ENCODE assay signal across 28 cellular contexts in genomic region chr18:72283148-72283925, GRCh38.
"Had no signal": no experiment of that assay in that cellular context is flagged by ENCODE, and none has a peak within 500 bp of the region (broad histone marks: within the 10 kb centered on the region; RNA-seq: fewer than 3 reads in every experiment).

No MANE protein-coding gene starts in this region.

- H3K9me3 ChIP-seq: ascending aorta, colonic mucosa, gastrocnemius medialis, mucosa of descending colon, thoracic aorta had no signal

- H3K27me3 Mint-ChIP-seq: activated CD4-positive, alpha-beta memory T cell treated with anti-CD3 and anti-CD28 coated beads, Interleukin-2, amount 10 ng/mL, durations not matched to agents 7 days and 5 days; activated CD4-positive, alpha-beta T cell treated with anti-CD3 and anti-CD28 coated beads, Interleukin-2, amount 10 ng/mL, durations not matched to agents 24 days and 14 days; activated naive CD4-positive, alpha-beta T cell treated with anti-CD3 and anti-CD28 coated beads, Interleukin-2, amount 10 ng/mL, durations not matched to agents 7 days and 5 days; activated naive CD8-positive, alpha-beta T cell treated with anti-CD3 and anti-CD28 coated beads, Interleukin-2, amount 10 ng/mL, durations not matched to agents 7 days and 5 days; activated T-cell treated with anti-CD3 and anti-CD28 coated beads, Interleukin-2, amount 50 U/mL, for 24 hours; natural killer cell treated with Interleukin-12 subunit alpha and Interleukin-12 subunit beta and Interleukin-15 and Interleukin-18, amount 100 ng/mL, for 72 hours had no signal

- H3K4me1 ChIP-seq: ascending aorta, colonic mucosa, gastrocnemius medialis had no signal

- H3K4me1 Mint-ChIP-seq: activated CD4-positive, alpha-beta memory T cell treated with anti-CD3 and anti-CD28 coated beads, Interleukin-2, amount 10 ng/mL, durations not matched to agents 7 days and 5 days; activated CD4-positive, alpha-beta T cell treated with anti-CD3 and anti-CD28 coated beads, Interleukin-2, amount 10 ng/mL, durations not matched to agents 24 days and 14 days; activated naive CD4-positive, alpha-beta T cell treated with anti-CD3 and anti-CD28 coated beads, Interleukin-2, amount 10 ng/mL, durations not matched to agents 7 days and 5 days; activated naive CD8-positive, alpha-beta T cell treated with anti-CD3 and anti-CD28 coated beads, Interleukin-2, amount 10 ng/mL, durations not matched to agents 7 days and 5 days had no signal

- H3K36me3 ChIP-seq: ascending aorta, cardiac muscle cell, colonic mucosa, gastrocnemius medialis, thoracic aorta, WERI-Rb-1 had no signal

- ATAC-seq: gastrocnemius medialis; left cardiac atrium; left ventricle myocardium superior; mucosa of descending colon; natural killer cell treated with Interleukin-12 subunit alpha and Interleukin-12 subunit beta and Interleukin-15 and Interleukin-18, amount 100 ng/mL, for 72 hours; right cardiac atrium had no signal

- H3K9me3 Mint-ChIP-seq: activated CD4-positive, alpha-beta T cell treated with anti-CD3 and anti-CD28 coated beads, Interleukin-2, amount 10 ng/mL, durations not matched to agents 24 days and 14 days; activated T-cell treated with anti-CD3 and anti-CD28 coated beads, Interleukin-2, amount 50 U/mL, for 24 hours had no signal

- H3K27me3 ChIP-seq: ascending aorta, cardiac muscle cell, colonic mucosa, gastrocnemius medialis had no signal

- DNase-seq: activated CD4-positive, alpha-beta memory T cell treated with anti-CD3 and anti-CD28 coated beads, Interleukin-2, amount 10 ng/mL, durations not matched to agents 7 days and 5 days; activated CD4-positive, alpha-beta T cell treated with anti-CD3 and anti-CD28 coated beads, Interleukin-2, amount 10 ng/mL, durations not matched to agents 24 days and 14 days; activated CD4-positive, CD25-positive, alpha-beta regulatory T cell treated with anti-CD3 and anti-CD28 coated beads, Interleukin-2, amount 50 U/mL, for 72 hours; activated CD8-positive, alpha-beta memory T cell treated with anti-CD3 and anti-CD28 coated beads, Interleukin-2, amount 50 U/mL, for 48 hours; activated gamma-delta T cell; activated naive CD4-positive, alpha-beta T cell treated with anti-CD3 and anti-CD28 coated beads, Interleukin-2, amount 10 ng/mL, durations not matched to agents 7 days and 5 days; activated naive CD8-positive, alpha-beta T cell treated with anti-CD3 and anti-CD28 coated beads, Interleukin-2, amount 10 ng/mL, durations not matched to agents 7 days and 5 days; activated T-cell treated with anti-CD3 and anti-CD28 coated beads, Interleukin-2, amount 50 U/mL, for 24 hours; cerebellar nuclear complex; colonic mucosa; effector CD8-positive, alpha-beta T cell; gastrocnemius medialis; glutamatergic neuron; left cardiac atrium; left ventricle myocardium superior; mucosa of descending colon; posterior cingulate gyrus; right cardiac atrium; stimulated activated naive CD4-positive, alpha-beta T cell treated with Interleukin-2 at 50 U/mL for 16 hours; trophoblast cell; WERI-Rb-1 had no signal

- H3K27ac ChIP-seq: ascending aorta, cardiac muscle cell, colonic mucosa, epithelial cell of prostate, gastrocnemius medialis, thoracic aorta, WERI-Rb-1 had no signal

- H3K27ac Mint-ChIP-seq: activated CD4-positive, alpha-beta memory T cell treated with anti-CD3 and anti-CD28 coated beads, Interleukin-2, amount 10 ng/mL, durations not matched to agents 7 days and 5 days; activated CD4-positive, alpha-beta T cell treated with anti-CD3 and anti-CD28 coated beads, Interleukin-2, amount 10 ng/mL, durations not matched to agents 24 days and 14 days; activated naive CD4-positive, alpha-beta T cell treated with anti-CD3 and anti-CD28 coated beads, Interleukin-2, amount 10 ng/mL, durations not matched to agents 7 days and 5 days; activated naive CD8-positive, alpha-beta T cell treated with anti-CD3 and anti-CD28 coated beads, Interleukin-2, amount 10 ng/mL, durations not matched to agents 7 days and 5 days; activated T-cell treated with anti-CD3 and anti-CD28 coated beads, Interleukin-2, amount 50 U/mL, for 24 hours; brain; natural killer cell treated with Interleukin-12 subunit alpha and Interleukin-12 subunit beta and Interleukin-15 and Interleukin-18, amount 100 ng/mL, for 72 hours; T-helper 2 cell treated with Interferon-gamma antibody and Interleukin-4, amounts not matched to agents 5 μg/mL and 100 μg/mL, for 36 hours had no signal

- H3K4me3 Mint-ChIP-seq: activated CD4-positive, alpha-beta memory T cell treated with anti-CD3 and anti-CD28 coated beads, Interleukin-2, amount 10 ng/mL, durations not matched to agents 7 days and 5 days; activated CD4-positive, alpha-beta T cell treated with anti-CD3 and anti-CD28 coated beads, Interleukin-2, amount 10 ng/mL, durations not matched to agents 24 days and 14 days; activated naive CD4-positive, alpha-beta T cell treated with anti-CD3 and anti-CD28 coated beads, Interleukin-2, amount 10 ng/mL, durations not matched to agents 7 days and 5 days; activated naive CD8-positive, alpha-beta T cell treated with anti-CD3 and anti-CD28 coated beads, Interleukin-2, amount 10 ng/mL, durations not matched to agents 7 days and 5 days; activated T-cell treated with anti-CD3 and anti-CD28 coated beads, Interleukin-2, amount 50 U/mL, for 24 hours; brain; natural killer cell treated with Interleukin-12 subunit alpha and Interleukin-12 subunit beta and Interleukin-15 and Interleukin-18, amount 100 ng/mL, for 72 hours; T-helper 2 cell treated with Interferon-gamma antibody and Interleukin-4, amounts not matched to agents 5 μg/mL and 100 μg/mL, for 36 hours had no signal

- H3K4me3 ChIP-seq: ascending aorta, cardiac muscle cell, colonic mucosa, gastrocnemius medialis, mucosa of descending colon, thoracic aorta had no signal
